8 cellular contexts compared by ENCODE assay signal in the genomic region with DNA sequence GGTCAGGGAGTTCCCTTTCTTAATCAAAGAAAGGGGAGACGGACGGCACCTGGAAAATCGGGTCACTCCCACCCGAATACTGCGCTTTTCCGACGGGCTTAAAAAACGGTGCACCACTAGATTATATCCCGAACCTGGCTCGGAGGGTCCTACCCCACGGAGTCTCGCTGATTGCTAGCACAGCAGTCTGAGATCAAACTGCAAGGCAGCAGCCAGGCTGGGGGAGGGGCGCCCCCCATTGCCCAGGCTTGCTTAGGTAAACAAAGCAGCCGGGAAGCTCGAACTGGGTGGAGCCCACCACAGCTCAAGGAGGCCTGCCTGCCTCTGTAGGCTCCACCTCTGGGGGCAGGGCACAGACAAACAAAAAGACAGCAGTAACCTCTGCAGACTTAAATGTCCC.
DNase-seq lines count a peak whose midpoint lies in the region; ATAC-seq and TF ChIP-seq lines count a peak whose summit lies in the region.
"Not testable (repeated sequence)": the region's sequence is repeated elsewhere in the genome, so short reads cannot be mapped to it uniquely, and the experiment has no call there.

No MANE protein-coding gene starts in this region.

- not testable (repeated sequence) for H3K27ac ChIP-seq in sigmoid colon; aorta (ENCODE audit: low read depth in 1 of 2, low read length in 2 of 2)

- not testable (repeated sequence) for H3K4me3 ChIP-seq in sigmoid colon; aorta (ENCODE audit: low read length in 2 of 2)

- H3K9me3 ChIP-seq in sigmoid colon; aorta (ENCODE audit: control insufficient read depth, low read length): not testable (repeated sequence)

- H3K36me3 ChIP-seq in sigmoid colon; aorta (ENCODE audit: control insufficient read depth in 1 of 2, insufficient read depth in 2 of 2, low read length in 1 of 2): not testable (repeated sequence)

- not testable (repeated sequence) for H3K4me1 Mint-ChIP-seq in WTC11; osteocyte (ENCODE audit: unreplicated experiment)

- not testable (repeated sequence) for H3K27me3 Mint-ChIP-seq in WTC11 (ENCODE audit: low read depth); osteocyte (ENCODE audit: unreplicated experiment)

- DNase-seq in WTC11 (ENCODE audit: low spot score): peak; percentile 50
- peak; percentile 26 for DNase-seq in cardiac septum (ENCODE audit: low spot score)
- peak; percentile 34 for DNase-seq in left lobe of liver (ENCODE audit: low spot score)
- peak; percentile 19 for DNase-seq in osteocyte (ENCODE audit: extremely low spot score, unreplicated experiment)
- peak; percentile 43 for DNase-seq in posterior vena cava (ENCODE audit: low spot score)
- peak; percentile 4 for DNase-seq in sigmoid colon
- DNase-seq in ureter (ENCODE audit: low spot score): peak; percentile 2
- peak; percentile 21 to 28 for DNase-seq in aorta

- H3K27me3 ChIP-seq in sigmoid colon; aorta (ENCODE audit: control insufficient read depth in 1 of 2, insufficient read depth in 2 of 2, low read length in 1 of 2): not testable (repeated sequence)

- H3K4me3 Mint-ChIP-seq in WTC11; osteocyte (ENCODE audit: unreplicated experiment): not testable (repeated sequence)

- intact Hi-C loops in cardiac septum (cut with DNase I); posterior vena cava (cut with DNase I); sigmoid colon (cut with DNase I); aorta (cut with DNase I): not testable (repeated sequence)

- peaks cover 15% of the 10 kb centered on the region for H3K9me3 Mint-ChIP-seq in WTC11
- H3K9me3 Mint-ChIP-seq in osteocyte (ENCODE audit: unreplicated experiment): not testable (repeated sequence)

- POLR2A ChIA-PET in WTC11 (lab: Charles Lee): not testable (repeated sequence)

- H3K36me3 Mint-ChIP-seq in WTC11; osteocyte (ENCODE audit: unreplicated experiment): not testable (repeated sequence)

- not testable (repeated sequence) for ATAC-seq in WTC11; left lobe of liver; aorta (ENCODE audit: low FRiP score)

- H3K27ac Mint-ChIP-seq in WTC11; osteocyte (ENCODE audit: unreplicated experiment): not testable (repeated sequence)

- H3K4me1 ChIP-seq in sigmoid colon; aorta (ENCODE audit: control insufficient read depth in 1 of 2, insufficient read depth in 2 of 2, low read length in 2 of 2): not testable (repeated sequence)

- 71 to 75% methylated on average over 15 of the region's 15 CpGs for WGBS in sigmoid colon, 2 donors
- WGBS in aorta, 2 donors: 39 to 71% methylated on average over 7 to 15 of the region's 15 CpGs

- TF ChIP-seq POLR2A in sigmoid colon (IDR thresholded peaks at IDR 0.05): not testable (repeated sequence)

- TF ChIP-seq CTCF in WTC11 (IDR thresholded peaks at IDR 0.05); osteocyte (IDR thresholded peaks at IDR 0.05); sigmoid colon (IDR thresholded peaks at IDR 0.05): not testable (repeated sequence)

- CTCF ChIA-PET in WTC11 (lab: Charles Lee): not testable (repeated sequence)

- not testable (repeated sequence) for TF ChIP-seq EP300 in sigmoid colon (IDR thresholded peaks at IDR 0.05)
